ENCODE assay signal across 20 cellular contexts in the genomic region with DNA sequence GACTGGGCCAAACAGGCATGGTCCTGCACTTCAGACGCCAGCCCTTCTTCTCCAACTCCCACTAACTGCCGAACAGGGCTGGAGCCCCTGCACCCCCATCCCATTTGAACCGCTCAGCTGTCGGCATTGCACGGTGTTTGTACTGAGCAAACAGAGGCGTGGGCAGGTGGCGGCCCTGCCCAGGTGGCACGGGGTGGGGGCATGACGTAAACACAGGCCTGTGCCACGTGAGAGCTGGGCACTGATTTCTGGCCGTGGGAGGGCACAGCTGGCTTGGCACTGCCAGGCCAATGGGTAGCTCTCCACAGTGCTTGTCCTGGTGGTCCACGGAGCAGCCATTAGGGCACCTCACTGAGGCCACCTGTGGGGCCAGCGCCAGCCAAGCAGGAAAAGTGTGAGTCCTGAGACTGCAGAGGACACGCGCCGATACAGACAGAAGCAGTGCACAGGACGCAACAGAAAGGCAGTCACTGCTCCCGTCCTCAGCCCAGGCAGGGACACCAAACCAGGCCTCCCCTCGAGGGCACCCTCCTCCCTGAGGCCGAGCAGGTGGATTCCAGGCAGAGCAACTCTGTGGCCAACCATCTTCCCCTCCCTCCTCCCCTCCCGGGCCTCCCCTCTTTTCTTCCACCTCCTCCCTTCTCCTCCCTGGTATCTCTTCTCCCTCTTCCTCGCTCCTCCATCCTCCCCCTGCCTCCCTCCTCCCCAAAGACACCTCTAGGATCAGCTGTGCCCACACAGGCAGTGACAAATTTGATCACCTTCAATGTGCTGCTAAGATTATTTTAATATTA.
DNase-seq lines count a peak whose midpoint lies in the region; ATAC-seq and TF ChIP-seq lines count a peak whose summit lies in the region.
"Had no signal": no experiment of that assay in that cellular context is flagged by ENCODE, and none has a peak within 500 bp of the region (broad histone marks: within the 10 kb centered on the region; RNA-seq: fewer than 3 reads in every experiment).

No MANE protein-coding gene starts in this region.

- peak; percentile 37 for DNase-seq in NCI-H1092 treated with DMSO at 0.1 percent for 48 hours (lab: John Stamatoyannopoulos, UW)
- no peak for DNase-seq in NCI-H1092 (lab: John Stamatoyannopoulos, UW)
- DNase-seq in NCI-H748 (lab: John Stamatoyannopoulos, UW; ENCODE audit: unreplicated experiment): peak; percentile 88
- peak; percentile 58 to 84 for DNase-seq in left lung
- DNase-seq in stimulated activated naive B cell treated with anti-CD40 and anti-IgM and Interleukin-4, amounts not matched to agents 10 μg/mL and 1 μg/mL and 100 μg/mL, for 72 hours: no peak
- no peak for DNase-seq in GM20000 (ENCODE audit: low spot score)
- DNase-seq: 8988T; activated CD4-positive, alpha-beta memory T cell treated with anti-CD3 and anti-CD28 coated beads, Interleukin-2, amount 10 ng/mL, durations not matched to agents 7 days and 5 days; activated effector memory CD4-positive, alpha-beta T cell treated with Interleukin-2 at 50 U/mL for 16 hours; DMS 273 treated with DMSO at 0.1 percent for 48 hours; GOT3; NCI-H2227 treated with DMSO at 0.1 percent for 48 hours; nephron progenitor cell; T-helper 9 cell had no signal

- peaks cover 54 to 59% of the 10 kb centered on the region in 2 donors for H3K4me1 Mint-ChIP-seq in stimulated activated naive B cell treated with anti-CD40 and anti-IgM and Interleukin-4, amounts not matched to agents 10 μg/mL and 1 μg/mL and 100 μg/mL, for 72 hours

- H3K27ac Mint-ChIP-seq in stimulated activated naive B cell treated with anti-CD40 and anti-IgM and Interleukin-4, amounts not matched to agents 10 μg/mL and 1 μg/mL and 100 μg/mL, for 72 hours: peak overlapping the region; percentile 92
- H3K27ac Mint-ChIP-seq: activated CD4-positive, alpha-beta memory T cell treated with anti-CD3 and anti-CD28 coated beads, Interleukin-2, amount 10 ng/mL, durations not matched to agents 7 days and 5 days; nephron progenitor cell had no signal

- H3K4me1 ChIP-seq in left lung: peaks cover 0 to 7% of the 10 kb centered on the region in 2 donors

- no peaks in the 10 kb centered on the region for H3K27me3 Mint-ChIP-seq in stimulated activated naive B cell treated with anti-CD40 and anti-IgM and Interleukin-4, amounts not matched to agents 10 μg/mL and 1 μg/mL and 100 μg/mL, for 72 hours

- intact Hi-C loops in left lung (cut with DNase I): no loop called here

- H3K27ac ChIP-seq in left lung: no peak overlapping the region
- H3K27ac ChIP-seq: HL-60, thoracic aorta had no signal

- H3K9me3 Mint-ChIP-seq in stimulated activated naive B cell treated with anti-CD40 and anti-IgM and Interleukin-4, amounts not matched to agents 10 μg/mL and 1 μg/mL and 100 μg/mL, for 72 hours: no peaks in the 10 kb centered on the region
- H3K9me3 Mint-ChIP-seq: activated CD4-positive, alpha-beta memory T cell treated with anti-CD3 and anti-CD28 coated beads, Interleukin-2, amount 10 ng/mL, durations not matched to agents 7 days and 5 days had no signal

- H3K36me3 Mint-ChIP-seq in stimulated activated naive B cell treated with anti-CD40 and anti-IgM and Interleukin-4, amounts not matched to agents 10 μg/mL and 1 μg/mL and 100 μg/mL, for 72 hours: peaks cover 33 to 78% of the 10 kb centered on the region in 2 donors

- peaks cover 0 to 16% of the 10 kb centered on the region in 2 donors for H3K36me3 ChIP-seq in left lung
- H3K36me3 ChIP-seq: thoracic aorta had no signal

- peak overlapping the region in 1 of 2 donors; percentile 56 for H3K4me3 Mint-ChIP-seq in stimulated activated naive B cell treated with anti-CD40 and anti-IgM and Interleukin-4, amounts not matched to agents 10 μg/mL and 1 μg/mL and 100 μg/mL, for 72 hours
- H3K4me3 Mint-ChIP-seq: activated CD4-positive, alpha-beta memory T cell treated with anti-CD3 and anti-CD28 coated beads, Interleukin-2, amount 10 ng/mL, durations not matched to agents 7 days and 5 days; nephron progenitor cell had no signal

- no peaks in the 10 kb centered on the region for H3K9me3 ChIP-seq in left lung
- H3K9me3 ChIP-seq: thoracic aorta had no signal

- no peak for TF ChIP-seq CTCF in left lung (IDR thresholded peaks at IDR 0.05)
- no peak for TF ChIP-seq CTCF in GM20000 (IDR thresholded peaks at IDR 0.05; ENCODE audit: extremely low read depth, missing control alignments)

- H3K4me3 ChIP-seq in left lung: no peak overlapping the region
- H3K4me3 ChIP-seq: GM12878, smooth muscle cell, thoracic aorta had no signal

- peak; percentile 96 for ATAC-seq in left lung
- ATAC-seq in stimulated activated naive B cell treated with anti-CD40 and anti-IgM and Interleukin-4, amounts not matched to agents 10 μg/mL and 1 μg/mL and 100 μg/mL, for 72 hours (replicated peaks): no peak
- ATAC-seq in HG03108 (IDR thresholded peaks at IDR 0.05; ENCODE audit: unreplicated experiment): no peak
- ATAC-seq in HG03520 (IDR thresholded peaks at IDR 0.05; ENCODE audit: unreplicated experiment): no peak
- ATAC-seq: GM12878 had no signal

- H3K27me3 ChIP-seq in left lung: no peaks in the 10 kb centered on the region

Comparison
In these comparisons a context has a peak if more than half of its experiments do, and no peak if none do; other contexts are left out.
1. DNase-seq: peak in NCI-H1092 treated with DMSO at 0.1 percent for 48 hours (single experiment), NCI-H748 (single experiment) and left lung (2 of 2); none in NCI-H1092 (single experiment), stimulated activated naive B cell treated with anti-CD40 and anti-IgM and Interleukin-4, amounts not matched to agents 10 μg/mL and 1 μg/mL and 100 μg/mL, for 72 hours (single experiment) and GM20000 (single experiment).